Comparison of ENCODE assay signal across 8 cellular contexts in the genomic region with DNA sequence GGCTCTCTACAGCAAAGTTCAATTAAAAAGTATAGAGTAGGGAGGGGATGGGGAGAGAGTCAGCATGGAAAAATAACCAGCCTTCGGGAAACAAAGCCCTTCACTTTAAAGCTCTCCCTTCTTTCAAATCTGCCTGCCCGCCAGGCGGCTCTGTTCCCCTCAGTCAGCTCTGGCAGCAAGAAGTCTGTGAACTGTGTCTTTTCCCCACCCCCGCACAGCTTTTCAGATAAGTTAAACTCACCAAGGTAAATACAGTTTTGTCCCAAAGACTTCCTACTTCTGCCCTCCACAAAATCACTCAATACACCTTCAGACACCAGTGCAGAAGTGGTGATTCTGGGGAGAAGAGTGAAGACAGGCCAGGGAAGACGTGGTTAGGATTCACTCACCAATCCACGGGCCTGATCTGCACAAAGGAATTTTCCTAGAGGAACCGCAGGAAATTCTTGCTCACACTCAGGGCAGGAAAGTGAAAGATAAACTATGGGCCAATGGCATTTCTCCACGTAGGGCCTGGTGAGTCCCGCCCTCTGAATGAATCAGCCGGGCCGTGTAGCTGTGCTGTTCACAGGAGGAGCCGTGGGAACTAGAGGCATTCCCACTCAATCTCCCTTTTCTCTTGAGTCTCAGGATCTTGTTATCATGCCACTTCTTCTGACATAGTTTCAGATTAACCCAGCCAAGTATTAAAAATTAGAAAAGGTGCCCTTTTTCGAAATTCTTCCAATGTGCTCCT. TPM values are rescaled to one million over a fixed set of nuclear protein-coding genes. Genes with fewer than 3 reads are reported as not detected.
DNase-seq lines count a peak whose midpoint lies in the region; ATAC-seq and TF ChIP-seq lines count a peak whose summit lies in the region.

A gene with protein sequence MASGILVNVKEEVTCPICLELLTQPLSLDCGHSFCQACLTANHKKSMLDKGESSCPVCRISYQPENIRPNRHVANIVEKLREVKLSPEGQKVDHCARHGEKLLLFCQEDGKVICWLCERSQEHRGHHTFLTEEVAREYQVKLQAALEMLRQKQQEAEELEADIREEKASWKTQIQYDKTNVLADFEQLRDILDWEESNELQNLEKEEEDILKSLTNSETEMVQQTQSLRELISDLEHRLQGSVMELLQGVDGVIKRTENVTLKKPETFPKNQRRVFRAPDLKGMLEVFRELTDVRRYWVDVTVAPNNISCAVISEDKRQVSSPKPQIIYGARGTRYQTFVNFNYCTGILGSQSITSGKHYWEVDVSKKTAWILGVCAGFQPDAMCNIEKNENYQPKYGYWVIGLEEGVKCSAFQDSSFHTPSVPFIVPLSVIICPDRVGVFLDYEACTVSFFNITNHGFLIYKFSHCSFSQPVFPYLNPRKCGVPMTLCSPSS (minus strand): TSS at position 448 of the 736 bp plus-strand sequence. CDS start 4,897 bp downstream, outside the sequence.

- H3K4me3 ChIP-seq in GM08714 (ENCODE audit: low read length) (peak within 1 kb of the TSS; percentile 93), MM.1S (ENCODE audit: low read length) (peak within 1 kb of the TSS; percentile 77)

- H3K36me3 ChIP-seq in MM.1S (replicated peaks; ENCODE audit: insufficient read depth, low read length), result no peaks in the 10 kb centered on the region

- H3K9me3 ChIP-seq in MM.1S (replicated peaks; ENCODE audit: insufficient read depth, low read length), result no peaks in the 10 kb centered on the region

- H3K4me2 ChIP-seq in MM.1S (ENCODE audit: low read depth, low read length), result peak within 1 kb of the TSS; percentile 97

- H3F3A ChIP-seq in MM.1S (ENCODE audit: insufficient read depth, low read length), result peaks cover 16% of the 10 kb centered on the region

- peak within 1 kb of the TSS; percentile 94 for H2AFZ ChIP-seq in MM.1S (ENCODE audit: low read length)

- no peaks in the 10 kb centered on the region for H3K79me2 ChIP-seq in MM.1S (ENCODE audit: low read length)

- H3K9ac ChIP-seq in MM.1S (ENCODE audit: low read length), result peak within 1 kb of the TSS; percentile 62

- H3K27me3 ChIP-seq in MM.1S (replicated peaks; ENCODE audit: insufficient read depth, low read length), result peaks cover 13% of the 10 kb centered on the region; the same call in 1 of the 2 replicates

- H3K9me2 ChIP-seq in MM.1S (replicated peaks; ENCODE audit: insufficient read depth, low read length), result no peaks in the 10 kb centered on the region

- DNase-seq in HCEC 1CT, result peak; percentile 95
- peak; percentile 84 for DNase-seq in MM.1S
- peak; percentile 85 for DNase-seq in activated CD4-positive, alpha-beta T cell treated with anti-CD3 and anti-CD28 coated beads for 48 hours
- peak; percentile 98 for DNase-seq in dedifferentiated amniotic fluid mesenchymal stem cell (ENCODE audit: extremely low spot score)
- DNase-seq in left lobe of liver (ENCODE audit: low spot score), result peak; percentile 87
- DNase-seq in stimulated activated CD4-positive, alpha-beta T cell treated with anti-CD3 and anti-CD28 coated beads, Interleukin-2, amount 100 ng/mL, for 48 hours, result peak; percentile 67 to 70
- no peak for DNase-seq in COLO668 (lab: John Stamatoyannopoulos, UW; ENCODE audit: unreplicated experiment)

- 0 out of 2 replicates have a peak, but pooled peaks cover 4% of the 10 kb centered on the region for H3K4me1 ChIP-seq in MM.1S (ENCODE audit: low read length)

- no peaks in the 10 kb centered on the region for H4K20me1 ChIP-seq in MM.1S (ENCODE audit: insufficient read depth, low read length)

- peak; percentile 96 for ATAC-seq in left lobe of liver

- TF ChIP-seq CTCF in MM.1S (IDR thresholded peaks at IDR 0.05; ENCODE audit: low read length), result peak; percentile 59

- H3K27ac ChIP-seq in MM.1S (ENCODE audit: low read length), result peak within 1 kb of the TSS; percentile 67; the same call in 1 of the 2 replicates

RNA-seq across cellular contexts. Expression of the gene that starts here (rescaled TPM):
- 19.4 TPM for total RNA-seq in left lobe of liver
